Comparison of ENCODE assay signal across 1 cellular context in genomic region chr12:109951136-109951535, GRCh38.
A peak's percentile ranks its signal among the peaks of the same experiment; 100 is the strongest.
TF ChIP-seq lines count a peak whose summit lies in the region.

No MANE protein-coding gene starts in this region.

TF ChIP-seq in SK-N-SH, 30 proteins besides CTCF, POLR2A, EP300 and RAD21 (continued from another document):
- TF ChIP-seq USF1 (IDR thresholded peaks at IDR 0.05; ENCODE audit: borderline replicate concordance, low read depth) (no peak), MEF2A (IDR thresholded peaks at IDR 0.05; ENCODE audit: borderline replicate concordance, low read depth) (peak; percentile 98), ZBTB33 (IDR thresholded peaks at IDR 0.05; ENCODE audit: borderline replicate concordance, low read depth) (no peak), NFIC (IDR thresholded peaks at IDR 0.05; ENCODE audit: borderline replicate concordance) (peak; percentile 69; the same call in 1 of the 2 replicates), CHD2 (IDR thresholded peaks at IDR 0.05; ENCODE audit: low read length, partially characterized antibody) (no peak), USF2 (IDR thresholded peaks at IDR 0.05; ENCODE audit: borderline replicate concordance, low read depth, low read length) (no peak)
